ENCODE assay signal across 8 cellular contexts in genomic region chr19:4139614-4140236, GRCh38. TPM values are rescaled to one million over a fixed set of nuclear protein-coding genes. Genes with fewer than 3 reads are reported as not detected.
DNase-seq lines count a peak whose midpoint lies in the region; ATAC-seq and TF ChIP-seq lines count a peak whose summit lies in the region.

No MANE protein-coding gene starts in this region.

- in situ Hi-C loops in HAP-1 (cut with MboI; ENCODE audit: low sequenced_read_pairs): no loop called here

- peaks cover 0 to 5% of the 10 kb centered on the region in 2 donors for H3K27me3 Mint-ChIP-seq in natural killer cell (ENCODE audit: low read depth in 2 of 2)
- H3K27me3 Mint-ChIP-seq in stimulated activated naive B cell treated with anti-CD40 and anti-IgM and Interleukin-4, amounts not matched to agents 10 μg/mL and 1 μg/mL and 100 μg/mL, for 72 hours: peaks cover 13 to 18% of the 10 kb centered on the region in 2 donors

- intact Hi-C loops in natural killer cell (cut with micrococcal nuclease): loop anchor here (1.0 kb wide), 1 partner anchor 153 kb away; no protein-coding TSS in a partner anchor

- H3K79me2 ChIP-seq in OCI-LY1 (ENCODE audit: insufficient read depth, low read length): no peaks in the 10 kb centered on the region

- ATAC-seq in esophagus mucosa (peak; percentile 80), natural killer cell (peak; percentile 91 to 95 (median 93)), HG02623 (IDR thresholded peaks at IDR 0.05; ENCODE audit: unreplicated experiment) (no peak)
- ATAC-seq in stimulated activated naive B cell treated with anti-CD40 and anti-IgM and Interleukin-4, amounts not matched to agents 10 μg/mL and 1 μg/mL and 100 μg/mL, for 72 hours (replicated peaks): peak; percentile 84 to 89

- no peaks in the 10 kb centered on the region for H3K9me2 ChIP-seq in OCI-LY1 (ENCODE audit: low read depth, low read length)

- H2AFZ ChIP-seq in OCI-LY1 (ENCODE audit: low read length): no peak overlapping the region

- no peaks in the 10 kb centered on the region for H4K20me1 ChIP-seq in OCI-LY1 (ENCODE audit: insufficient read depth, low read length)

- H3K36me3 Mint-ChIP-seq in natural killer cell: no peaks in the 10 kb centered on the region
- no peaks in the 10 kb centered on the region for H3K36me3 Mint-ChIP-seq in stimulated activated naive B cell treated with anti-CD40 and anti-IgM and Interleukin-4, amounts not matched to agents 10 μg/mL and 1 μg/mL and 100 μg/mL, for 72 hours

- H3K9ac ChIP-seq in OCI-LY1 (ENCODE audit: low read length): no peak overlapping the region

- H3K4me1 ChIP-seq in HAP-1 (no peaks in the 10 kb centered on the region), OCI-LY1 (ENCODE audit: insufficient read depth, low read length, severe bottlenecking) (peaks cover 10% of the 10 kb centered on the region)

- no peaks in the 10 kb centered on the region for H3K27me3 ChIP-seq in BJ (ENCODE audit: control insufficient read depth, insufficient read depth, low read length)
- peaks cover 3% of the 10 kb centered on the region; the same call in 1 of the 2 replicates for H3K27me3 ChIP-seq in HAP-1 (ENCODE audit: low read depth)
- no peaks in the 10 kb centered on the region for H3K27me3 ChIP-seq in OCI-LY1 (ENCODE audit: insufficient read depth, low read length)

- H3K4me3 ChIP-seq in BJ (ENCODE audit: low read depth, low read length): no peak overlapping the region
- no peak overlapping the region for H3K4me3 ChIP-seq in HAP-1
- H3K4me3 ChIP-seq in OCI-LY1 (ENCODE audit: low read depth, low read length, poor library complexity, severe bottlenecking): no peak overlapping the region

- H3K4me2 ChIP-seq in OCI-LY1 (ENCODE audit: low read length): no peak overlapping the region

- POLR2A ChIA-PET in BJ (lab: Charles Lee): no interaction called here

- H3K36me3 ChIP-seq in BJ (ENCODE audit: control insufficient read depth, insufficient read depth, low read length) (no peaks in the 10 kb centered on the region), HAP-1 (replicated peaks) (no peaks in the 10 kb centered on the region), OCI-LY1 (ENCODE audit: insufficient read depth, low read length) (no peaks in the 10 kb centered on the region)

- H3F3A ChIP-seq in OCI-LY1 (ENCODE audit: insufficient read depth, low read length): no peaks in the 10 kb centered on the region

- H3K9me3 ChIP-seq in HAP-1: no peaks in the 10 kb centered on the region
- no peaks in the 10 kb centered on the region for H3K9me3 ChIP-seq in OCI-LY1 (ENCODE audit: low read length)

- CTCF ChIA-PET in BJ (lab: Yijun Ruan, JAX): interaction anchor here (0.6 to 3.1 kb wide), 32 partner anchors 9 to 878 kb away, joined by 3 to 42 read pairs (median 4); partner anchors contain the start of genes CREB3L3 and EEF2

- TF ChIP-seq CTCF in BJ (IDR thresholded peaks at IDR 0.05; ENCODE audit: insufficient read depth, low read depth, low read length) (peak; percentile 85), OCI-LY1 (IDR thresholded peaks at IDR 0.05; ENCODE audit: low read length) (peak; percentile 83), natural killer cell (IDR thresholded peaks at IDR 0.05) (peak; percentile 57)

- peak overlapping the region; percentile 42 for H3K4me3 Mint-ChIP-seq in natural killer cell
- H3K4me3 Mint-ChIP-seq in stimulated activated naive B cell treated with anti-CD40 and anti-IgM and Interleukin-4, amounts not matched to agents 10 μg/mL and 1 μg/mL and 100 μg/mL, for 72 hours: peak overlapping the region; percentile 26 to 60

- DNase-seq in BJ (ENCODE audit: low read depth) (no peak), HAP-1 (ENCODE audit: low spot score in 2 of 2) (peak; percentile 40 to 92), natural killer cell (peak; percentile 88)
- DNase-seq in activated CD8-positive, alpha-beta memory T cell treated with anti-CD3 and anti-CD28 coated beads, Interleukin-2, amount 50 U/mL, for 4 hours: peak; percentile 91
- DNase-seq in stimulated activated naive B cell treated with anti-CD40 and anti-IgM and Interleukin-4, amounts not matched to agents 10 μg/mL and 1 μg/mL and 100 μg/mL, for 72 hours: peak; percentile 73

- peaks cover 8 to 14% of the 10 kb centered on the region in 2 donors for H3K4me1 Mint-ChIP-seq in natural killer cell
- peaks cover 9 to 13% of the 10 kb centered on the region in 2 donors for H3K4me1 Mint-ChIP-seq in stimulated activated naive B cell treated with anti-CD40 and anti-IgM and Interleukin-4, amounts not matched to agents 10 μg/mL and 1 μg/mL and 100 μg/mL, for 72 hours

- H3K27ac Mint-ChIP-seq in natural killer cell: peak overlapping the region in 1 of 2 donors; percentile 64
- peak overlapping the region; percentile 87 for H3K27ac Mint-ChIP-seq in stimulated activated naive B cell treated with anti-CD40 and anti-IgM and Interleukin-4, amounts not matched to agents 10 μg/mL and 1 μg/mL and 100 μg/mL, for 72 hours

- no peaks in the 10 kb centered on the region for H3K9me3 Mint-ChIP-seq in natural killer cell
- peaks cover 0 to 4% of the 10 kb centered on the region in 2 donors for H3K9me3 Mint-ChIP-seq in stimulated activated naive B cell treated with anti-CD40 and anti-IgM and Interleukin-4, amounts not matched to agents 10 μg/mL and 1 μg/mL and 100 μg/mL, for 72 hours

- H3K27ac ChIP-seq in OCI-LY1 (ENCODE audit: low read depth, low read length, poor library complexity, severe bottlenecking): no peak overlapping the region

RNA-seq across cellular contexts. Expression of gene CREB3L3, which starts 13.7 kb away (rescaled TPM):
- polyA plus RNA-seq in BJ (2011; rRNA removed): not detected in 2 replicates
- polyA minus RNA-seq in BJ (2011; rRNA and poly(A)+ RNA removed): not detected in 2 replicates
- total RNA-seq in esophagus mucosa (not detected), natural killer cell (under 1 TPM in 2 of 3 donors, not detected in 1; 0.43 to 0.70 TPM)

RNA-seq across cellular contexts. Expression of gene MAP2K2, which starts 15.8 kb away (rescaled TPM):
- 76.9 and 143 TPM in 2 replicates for polyA plus RNA-seq in BJ (2011; rRNA removed)
- polyA minus RNA-seq in BJ (2011; rRNA and poly(A)+ RNA removed): 62.9 and 76.0 TPM in 2 replicates
- total RNA-seq in esophagus mucosa (114 TPM), natural killer cell (100 to 1,000 TPM; 137 to 154 (median 152) TPM)

RNA-seq across cellular contexts. Expression of gene SIRT6, which starts 42.6 kb away (rescaled TPM):
- polyA plus RNA-seq in BJ (2011; rRNA removed): 14.6 and 22.3 TPM in 2 replicates
- polyA minus RNA-seq in BJ (2011; rRNA and poly(A)+ RNA removed): 8.2 and 8.9 TPM in 2 replicates
- total RNA-seq in esophagus mucosa (13.2 TPM), natural killer cell (10 to 100 TPM; 29.5 to 37.4 (median 30.5) TPM)

RNA-seq across cellular contexts. Expression of gene ANKRD24, which starts 42.8 kb away (rescaled TPM):
- 0.22 and 0.25 TPM in 2 replicates for polyA plus RNA-seq in BJ (2011; rRNA removed)
- polyA minus RNA-seq in BJ (2011; rRNA and poly(A)+ RNA removed): not detected in 2 replicates
- total RNA-seq in esophagus mucosa: 0.08 TPM
- total RNA-seq in natural killer cell: 1 to 10 TPM in 1 of 3 donors, under 1 TPM in 2; 0.65 to 2.2 (median 0.71) TPM
